In genomic region chr7:73761854-73762658, GRCh38 we compare ENCODE assay signal across 1 cellular context.
TF ChIP-seq lines count a peak whose summit lies in the region.

No MANE protein-coding gene starts in this region.

TF ChIP-seq in K562, 482 proteins besides CTCF, POLR2A, EP300 and RAD21:
- TF ChIP-seq RBFOX2 (IDR thresholded peaks at IDR 0.05; ENCODE audit: low read depth, low read length): no peak
- no peak for TF ChIP-seq HEY1 (CRISPR knock-in tag; IDR thresholded peaks at IDR 0.05; ENCODE audit: borderline replicate concordance)
- TF ChIP-seq ZNF764 (CRISPR knock-in tag; IDR thresholded peaks at IDR 0.05; ENCODE audit: low read depth): no peak
- TF ChIP-seq CTBP1 (IDR thresholded peaks at IDR 0.05; ENCODE audit: borderline replicate concordance): no peak
- TF ChIP-seq ZNF197 (CRISPR knock-in tag; IDR thresholded peaks at IDR 0.05; ENCODE audit: low read depth): no peak
- TF ChIP-seq NR4A1 (CRISPR knock-in tag; IDR thresholded peaks at IDR 0.05): no peak
- no peak for TF ChIP-seq NR4A1 (tag; IDR thresholded peaks at IDR 0.05)
